8 cellular contexts compared by ENCODE assay signal in the genomic region with DNA sequence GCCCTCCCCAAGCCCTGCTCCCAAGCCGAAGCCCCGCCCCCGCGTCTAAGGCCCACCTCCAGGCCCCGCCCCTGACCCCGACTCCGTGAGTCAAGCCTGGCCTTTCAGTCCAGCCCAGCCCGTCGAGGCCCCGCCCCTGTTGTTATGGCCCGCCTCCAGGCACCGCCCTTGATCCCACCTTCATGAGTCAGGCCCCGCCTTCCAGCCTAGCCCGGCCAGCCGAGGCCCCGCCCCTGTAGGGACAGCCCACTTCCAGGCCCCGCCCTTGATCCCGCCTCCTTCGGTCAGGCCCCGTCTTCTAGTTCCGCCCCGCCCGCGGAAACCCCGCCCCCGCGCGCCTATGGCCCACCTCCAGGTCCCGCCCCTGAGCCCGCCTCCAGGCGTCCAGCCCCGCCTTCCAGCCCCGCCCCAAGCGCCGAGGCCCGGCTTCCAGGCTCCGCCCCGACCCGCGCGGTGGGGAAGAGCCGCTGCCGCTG. TPM values are rescaled to one million over a fixed set of nuclear protein-coding genes. Genes with fewer than 3 reads are reported as not detected.
DNase-seq lines count a peak whose midpoint lies in the region; ATAC-seq, FAIRE-seq and TF ChIP-seq lines count a peak whose summit lies in the region.

No MANE protein-coding gene starts in this region.

- intact Hi-C loops in adrenal gland (cut with DNase I) (no loop called here), heart right ventricle (cut with DNase I) (loop anchor here in 4 of 10 donors (1.0 to 10.0 kb wide), 3 partner anchors 78 to 166 kb away; a partner anchor contains a TSS), posterior cingulate gyrus (cut with DNase I) (no loop called here)

- POLR2A ChIA-PET in T-cell (lab: Charles Lee) = interaction anchor here in 1 of 2 donors (0.6 kb wide), 2 partner anchors 12 to 165 kb away, joined by 3 read pairs; no protein-coding TSS in a partner anchor

- H3K27ac ChIP-seq in adrenal gland = peak overlapping the region in 4 of 5 donors; percentile 74 to 89 (median 78)
- H3K27ac ChIP-seq in heart right ventricle = peak overlapping the region; percentile 37 to 95 (median 89)
- peak overlapping the region; percentile 87 to 96 (median 93) for H3K27ac ChIP-seq in upper lobe of left lung

- TF ChIP-seq POLR2A in GM12892 (IDR thresholded peaks at IDR 0.05; ENCODE audit: low read depth, low read length) = no peak
- TF ChIP-seq POLR2A in adrenal gland (IDR thresholded peaks at IDR 0.05) = no peak
- no peak for TF ChIP-seq POLR2A in upper lobe of left lung (IDR thresholded peaks at IDR 0.05)

- H3K36me3 ChIP-seq in adrenal gland (replicated peaks in 1 of 2) (no peaks in the 10 kb centered on the region), heart right ventricle (peaks cover 0 to under 1% (median 0%) of the 10 kb centered on the region in 9 donors), upper lobe of left lung (no peaks in the 10 kb centered on the region)

- H3K4me3 ChIP-seq in adrenal gland = peak overlapping the region; percentile 27 to 94 (median 86)
- H3K4me3 ChIP-seq in heart right ventricle = peak overlapping the region; percentile 71 to 98 (median 90)
- H3K4me3 ChIP-seq in upper lobe of left lung = peak overlapping the region; percentile 76 to 90 (median 84)

- no peaks in the 10 kb centered on the region for H3K9me3 Mint-ChIP-seq in T-cell

- H3K27me3 ChIP-seq in adrenal gland (no peaks in the 10 kb centered on the region), heart right ventricle (no peaks in the 10 kb centered on the region), upper lobe of left lung (no peaks in the 10 kb centered on the region)

- no peaks in the 10 kb centered on the region for H3K27me3 Mint-ChIP-seq in T-cell

- peaks cover 26 to 43% (median 37%) of the 10 kb centered on the region in 3 donors for H3K4me1 Mint-ChIP-seq in T-cell

- ATAC-seq in HG02884 (IDR thresholded peaks at IDR 0.05; ENCODE audit: unreplicated experiment) (peak; percentile 77), T-cell (replicated peaks in 1 of 4) (peak; percentile 87 to 91 (median 88)), heart right ventricle (peak; percentile 94 to 98 (median 96)), upper lobe of left lung (ENCODE audit: low FRiP score in 2 of 2) (peak; percentile 98 to 99)

- H3K4me1 ChIP-seq in adrenal gland (replicated peaks in 1 of 2) (peaks cover 0 to 14% of the 10 kb centered on the region in 2 donors), heart right ventricle (peaks cover 0 to 29% (median 21%) of the 10 kb centered on the region in 9 donors), upper lobe of left lung (peaks cover 10 to 23% (median 12%) of the 10 kb centered on the region in 4 donors)

- DNase-seq in GM12892 (ENCODE audit: insufficient read length) = peak; percentile 96
- DNase-seq in NCI-H146 (lab: John Stamatoyannopoulos, UW) = peak; percentile 97
- DNase-seq in T-cell = peak; percentile 97 to 100 (median 100)
- peak; percentile 99 to 100 (median 100) for DNase-seq in adrenal gland
- peak; percentile 99 to 100 for DNase-seq in heart right ventricle
- DNase-seq in posterior cingulate gyrus = peak; percentile 99 to 100 (median 100)
- DNase-seq in upper lobe of left lung = peak; percentile 100

- H3K36me3 Mint-ChIP-seq in T-cell = peaks cover 8% of the 10 kb centered on the region

- 0 to 3% (median 0%) methylated on average over 6 to 43 of the region's 43 CpGs for WGBS in adrenal gland, 4 donors
- 1% methylated on average over 33 to 43 of the region's 43 CpGs for WGBS in heart right ventricle, 2 donors
- WGBS in upper lobe of left lung, 2 donors = 0 to 1% methylated on average over 3 to 16 of the region's 43 CpGs

- no peak for TF ChIP-seq EP300 in upper lobe of left lung (IDR thresholded peaks at IDR 0.05)

- peak overlapping the region; percentile 79 to 84 (median 81) for H3K4me3 Mint-ChIP-seq in T-cell

- H3K9me3 ChIP-seq in adrenal gland (replicated peaks in 1 of 3) = no peaks in the 10 kb centered on the region
- peaks cover 0 to 10% (median 0%) of the 10 kb centered on the region in 11 donors for H3K9me3 ChIP-seq in heart right ventricle
- no peaks in the 10 kb centered on the region for H3K9me3 ChIP-seq in upper lobe of left lung

- CTCF ChIA-PET in T-cell (lab: Charles Lee) = interaction anchor here in 1 of 2 donors (1.8 kb wide), 1 partner anchor 164 kb away, joined by 7 read pairs; a partner anchor contains a TSS

- peak overlapping the region in 1 of 2 donors; percentile 68 for H3K27ac Mint-ChIP-seq in T-cell

- peak; percentile 95 for FAIRE-seq in GM12892 (lab: Jason Lieb, UNC)

- TF ChIP-seq CTCF in adrenal gland (IDR thresholded peaks at IDR 0.05) (no peak), heart right ventricle (IDR thresholded peaks at IDR 0.05) (no peak), upper lobe of left lung (IDR thresholded peaks at IDR 0.05) (no peak)

RNA-seq across cellular contexts. Expression of a gene that starts 0.2 kb away (rescaled TPM):
- 3.2 TPM for polyA plus RNA-seq in GM12892 (2012; ENCODE audit: missing spikeins)
- 10 to 100 TPM; 18.4 to 26.3 (median 23.1) TPM for total RNA-seq in T-cell
- 10 to 100 TPM in 3 of 8 donors, 1 to 10 TPM in 5; 6.1 to 39.1 (median 8.7) TPM for total RNA-seq in adrenal gland
- 1 to 10 TPM; 1.3 to 5.1 (median 1.9) TPM for polyA plus RNA-seq in adrenal gland
- total RNA-seq in heart right ventricle = 10 to 100 TPM; 11.4 to 21.2 (median 15.2) TPM
- 1 to 10 TPM; 2.3 to 6.4 TPM for polyA plus RNA-seq in heart right ventricle
- total RNA-seq in upper lobe of left lung = 10 to 100 TPM; 13.7 to 78.6 (median 23.0) TPM

RNA-seq across cellular contexts. Expression of a gene that starts 21.5 kb away (rescaled TPM):
- 2.6 TPM for polyA plus RNA-seq in GM12892 (2012; ENCODE audit: missing spikeins)
- total RNA-seq in T-cell (10 to 100 TPM in 2 of 5 donors, 1 to 10 TPM in 2, under 1 TPM in 1; 0.85 to 16.1 (median 8.1) TPM), adrenal gland (10 to 100 TPM in 1 of 8 donors, 1 to 10 TPM in 7; 1.1 to 10.7 (median 2.8) TPM), heart right ventricle (1 to 10 TPM in 9 of 10 donors, under 1 TPM in 1; 0.99 to 5.8 (median 1.8) TPM), upper lobe of left lung (1 to 10 TPM; 3.8 to 8.4 (median 6.2) TPM)
- polyA plus RNA-seq in adrenal gland (1 to 10 TPM; 1.3 to 8.5 (median 5.3) TPM), heart right ventricle (10 to 100 TPM in 1 of 2 donors, 1 to 10 TPM in 1; 3.7 to 10.4 TPM)

Comparison
In these comparisons a context has a peak if more than half of its experiments do, and no peak if none do; other contexts are left out.
1. Peak in every context shown above with its lines: DNase-seq, ATAC-seq, H3K4me3 ChIP-seq and H3K27ac ChIP-seq.